ENCODE assay signal across 8 cellular contexts in genomic region chr9:121266906-121267650, GRCh38. TPM values are rescaled to one million over a fixed set of nuclear protein-coding genes. Genes with fewer than 3 reads are reported as not detected.
DNase-seq lines count a peak whose midpoint lies in the region; ATAC-seq and TF ChIP-seq lines count a peak whose summit lies in the region.

No MANE protein-coding gene starts in this region.

- TF ChIP-seq CTCF in chondrocyte (IDR thresholded peaks at IDR 0.05) (no peak), mesothelial cell of epicardium (IDR thresholded peaks at IDR 0.05; ENCODE audit: unreplicated experiment) (no peak), type B pancreatic cell (conservative IDR thresholded peaks at IDR 0.05) (no peak)

- no peak overlapping the region for H3K27ac Mint-ChIP-seq in activated T-cell treated with anti-CD3 and anti-CD28 coated beads, Interleukin-2, amount 50 U/mL, for 72 hours
- H3K27ac Mint-ChIP-seq in chondrocyte (ENCODE audit: unreplicated experiment) (peak overlapping the region; percentile 82), mesothelial cell of epicardium (no peak overlapping the region), type B pancreatic cell (peak overlapping the region; percentile 73)

- H3K9me3 Mint-ChIP-seq in activated T-cell treated with anti-CD3 and anti-CD28 coated beads, Interleukin-2, amount 50 U/mL, for 4 hours, result no peaks in the 10 kb centered on the region
- H3K9me3 Mint-ChIP-seq in activated T-cell treated with anti-CD3 and anti-CD28 coated beads, Interleukin-2, amount 50 U/mL, for 72 hours, result no peaks in the 10 kb centered on the region
- no peaks in the 10 kb centered on the region for H3K9me3 Mint-ChIP-seq in chondrocyte (ENCODE audit: low read depth)
- H3K9me3 Mint-ChIP-seq in mesothelial cell of epicardium, result no peaks in the 10 kb centered on the region
- no peaks in the 10 kb centered on the region for H3K9me3 Mint-ChIP-seq in type B pancreatic cell

- peak overlapping the region; percentile 76 for H3K4me3 Mint-ChIP-seq in activated T-cell treated with anti-CD3 and anti-CD28 coated beads, Interleukin-2, amount 50 U/mL, for 4 hours
- H3K4me3 Mint-ChIP-seq in activated T-cell treated with anti-CD3 and anti-CD28 coated beads, Interleukin-2, amount 50 U/mL, for 72 hours, result peak overlapping the region in 1 of 2 donors; percentile 79
- peak overlapping the region; percentile 81 for H3K4me3 Mint-ChIP-seq in chondrocyte (ENCODE audit: unreplicated experiment)
- H3K4me3 Mint-ChIP-seq in mesothelial cell of epicardium, result peak overlapping the region; percentile 88
- H3K4me3 Mint-ChIP-seq in type B pancreatic cell, result peak overlapping the region; percentile 91

- peaks cover 2% of the 10 kb centered on the region for H3K27me3 Mint-ChIP-seq in activated T-cell treated with anti-CD3 and anti-CD28 coated beads, Interleukin-2, amount 50 U/mL, for 4 hours (ENCODE audit: low read depth)
- H3K27me3 Mint-ChIP-seq in activated T-cell treated with anti-CD3 and anti-CD28 coated beads, Interleukin-2, amount 50 U/mL, for 72 hours (ENCODE audit: low read depth), result peaks cover 28% of the 10 kb centered on the region
- no peaks in the 10 kb centered on the region for H3K27me3 Mint-ChIP-seq in chondrocyte (ENCODE audit: low read depth)
- peaks cover 11% of the 10 kb centered on the region for H3K27me3 Mint-ChIP-seq in mesothelial cell of epicardium (ENCODE audit: low read depth)
- peaks cover 36% of the 10 kb centered on the region for H3K27me3 Mint-ChIP-seq in type B pancreatic cell

- ATAC-seq in activated T-cell treated with anti-CD3 and anti-CD28 coated beads, Interleukin-2, amount 50 U/mL, for 4 hours, result no peak
- no peak for ATAC-seq in activated T-cell treated with anti-CD3 and anti-CD28 coated beads, Interleukin-2, amount 50 U/mL, for 72 hours (replicated peaks in 1 of 2)
- ATAC-seq in GM21423 (IDR thresholded peaks at IDR 0.05; ENCODE audit: unreplicated experiment), result no peak

- peaks cover 17% of the 10 kb centered on the region for H3K4me1 Mint-ChIP-seq in activated T-cell treated with anti-CD3 and anti-CD28 coated beads, Interleukin-2, amount 50 U/mL, for 4 hours (ENCODE audit: low read depth)
- peaks cover 25% of the 10 kb centered on the region for H3K4me1 Mint-ChIP-seq in activated T-cell treated with anti-CD3 and anti-CD28 coated beads, Interleukin-2, amount 50 U/mL, for 72 hours (ENCODE audit: low read depth)
- H3K4me1 Mint-ChIP-seq in chondrocyte (ENCODE audit: low read depth), result peaks cover 48% of the 10 kb centered on the region
- H3K4me1 Mint-ChIP-seq in mesothelial cell of epicardium, result peaks cover 37% of the 10 kb centered on the region
- H3K4me1 Mint-ChIP-seq in type B pancreatic cell (ENCODE audit: unreplicated experiment), result peaks cover 43% of the 10 kb centered on the region

- no peaks in the 10 kb centered on the region for H3K36me3 Mint-ChIP-seq in activated T-cell treated with anti-CD3 and anti-CD28 coated beads, Interleukin-2, amount 50 U/mL, for 4 hours (ENCODE audit: insufficient read depth)
- no peaks in the 10 kb centered on the region for H3K36me3 Mint-ChIP-seq in activated T-cell treated with anti-CD3 and anti-CD28 coated beads, Interleukin-2, amount 50 U/mL, for 72 hours (ENCODE audit: insufficient read depth in 2 of 2)
- H3K36me3 Mint-ChIP-seq in chondrocyte (ENCODE audit: low read depth) (peaks cover 3% of the 10 kb centered on the region), mesothelial cell of epicardium (no peaks in the 10 kb centered on the region), type B pancreatic cell (no peaks in the 10 kb centered on the region)

- DNase-seq in activated T-cell treated with anti-CD3 and anti-CD28 coated beads, Interleukin-2, amount 50 U/mL, for 4 hours, result no peak
- no peak for DNase-seq in activated T-cell treated with anti-CD3 and anti-CD28 coated beads, Interleukin-2, amount 50 U/mL, for 72 hours
- DNase-seq in chondrocyte (ENCODE audit: low spot score), result no peak
- no peak for DNase-seq in mesothelial cell of epicardium (ENCODE audit: low spot score in 2 of 2, unreplicated experiment in 2 of 2)
- no peak for DNase-seq in type B pancreatic cell (ENCODE audit: extremely low spot score, unreplicated experiment)
- DNase-seq in NCI-H2171 treated with DMSO at 0.1 percent for 48 hours (lab: John Stamatoyannopoulos, UW), result no peak
- no peak for DNase-seq in activated T-cell treated with anti-CD3 and anti-CD28 coated beads for 4 hours

RNA-seq across cellular contexts. Expression of gene GSN, which starts 0.9 kb away (rescaled TPM):
- 1 to 10 TPM; 1.3 to 2.0 (median 1.9) TPM for total RNA-seq in activated T-cell treated with anti-CD3 and anti-CD28 coated beads, Interleukin-2, amount 50 U/mL, for 4 hours
- 1 to 10 TPM; 3.6 to 4.0 TPM for total RNA-seq in activated T-cell treated with anti-CD3 and anti-CD28 coated beads, Interleukin-2, amount 50 U/mL, for 72 hours
- 260 to 291 TPM (median 290 TPM) in 3 replicates for total RNA-seq in chondrocyte
- total RNA-seq in mesothelial cell of epicardium, result 106 to 114 TPM (median 109 TPM) in 3 replicates
- 80.0 and 159 TPM in 2 replicates for total RNA-seq in type B pancreatic cell (ENCODE audit: low replicate concordance)

Comparison
In these comparisons a context has a peak if more than half of its experiments do, and no peak if none do; other contexts are left out.
1. H3K27ac Mint-ChIP-seq: peak in chondrocyte (single experiment) and type B pancreatic cell (single experiment); none in activated T-cell treated with anti-CD3 and anti-CD28 coated beads, Interleukin-2, amount 50 U/mL, for 72 hours (single experiment) and mesothelial cell of epicardium (single experiment).
2. RNA of gene GSN, which starts 0.9 kb away (total RNA-seq): 260 to 291 TPM in chondrocyte, 106 to 114 TPM in mesothelial cell of epicardium and 80.0 to 159 TPM in type B pancreatic cell; 3.6 to 4.0 TPM in activated T-cell treated with anti-CD3 and anti-CD28 coated beads, Interleukin-2, amount 50 U/mL, for 72 hours and 1.3 to 2.0 TPM in activated T-cell treated with anti-CD3 and anti-CD28 coated beads, Interleukin-2, amount 50 U/mL, for 4 hours; every median in the first group is over 10 times any median in the second.